1 cellular context compared by ENCODE assay signal in genomic region chr12:32947203-32947795, GRCh38.
TF ChIP-seq lines count a peak whose summit lies in the region.

No MANE protein-coding gene starts in this region.

TF ChIP-seq in HepG2, 621 proteins besides CTCF, POLR2A, EP300 and RAD21 (continued from another document):
- no peak for TF ChIP-seq ZNF318 (CRISPR knock-in tag; IDR thresholded peaks at IDR 0.05)
TF ChIP-seq in HepG2: peak in this region for 1.
